15 cellular contexts compared by ENCODE assay signal in the genomic region with DNA sequence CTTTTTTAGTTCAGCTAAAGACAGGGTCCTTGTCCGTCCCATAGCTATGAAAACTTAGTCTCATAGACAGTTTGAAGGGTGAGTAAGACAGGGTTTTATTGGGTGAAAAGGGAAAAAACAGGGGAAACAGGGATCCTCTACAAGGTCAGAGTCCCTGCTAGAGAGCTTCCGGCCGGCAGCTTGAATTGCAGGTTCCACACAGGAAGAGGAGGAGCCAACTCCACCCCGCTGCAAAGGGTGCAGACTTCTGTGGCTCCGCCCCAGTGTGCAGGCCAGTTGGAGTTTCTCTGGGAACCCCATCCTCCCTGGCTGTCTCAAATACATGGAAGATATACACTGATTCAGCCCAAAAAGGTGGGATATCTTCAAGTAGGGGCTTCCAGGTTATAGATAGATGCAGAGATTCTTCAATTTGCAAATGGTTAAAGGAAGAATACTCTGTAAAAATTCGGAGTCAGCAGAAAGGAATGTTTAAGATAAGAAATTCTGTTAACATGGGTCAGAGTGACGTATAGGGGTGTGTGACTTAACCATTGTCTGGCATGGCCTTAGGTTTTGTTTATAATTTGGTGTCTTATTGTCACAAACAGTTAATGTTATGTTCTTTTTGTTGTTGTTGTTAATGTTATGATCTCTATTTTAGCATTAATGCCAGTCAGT. TPM values are rescaled to one million over a fixed set of nuclear protein-coding genes. Genes with fewer than 3 reads are reported as not detected.
DNase-seq lines count a peak whose midpoint lies in the region; ATAC-seq, FAIRE-seq and TF ChIP-seq lines count a peak whose summit lies in the region.
"Had no signal": no experiment of that assay in that cellular context is flagged by ENCODE, and none has a peak within 500 bp of the region (broad histone marks: within the 10 kb centered on the region; RNA-seq: fewer than 3 reads in every experiment).

No MANE protein-coding gene starts in this region.

- H3K36me3 ChIP-seq in A673 (ENCODE audit: insufficient read depth, low read length, poor library complexity, severe bottlenecking) (no peaks in the 10 kb centered on the region), mucosa of descending colon (ENCODE audit: low read depth) (no peaks in the 10 kb centered on the region)

- no peak for TF ChIP-seq CTCF in A673 (conservative IDR thresholded peaks at IDR 0.05; ENCODE audit: low read depth, low read length)
- no peak for TF ChIP-seq CTCF in glutamatergic neuron (IDR thresholded peaks at IDR 0.05; ENCODE audit: partially characterized antibody, unreplicated experiment)
- TF ChIP-seq CTCF in mucosa of descending colon (IDR thresholded peaks at IDR 0.05), result no peak

- DNase-seq in A673 (ENCODE audit: low spot score) (peak; percentile 27), H54 (ENCODE audit: insufficient read length, low spot score) (peak; percentile 64), RKO (ENCODE audit: low spot score) (peak; percentile 25), glutamatergic neuron (peak; percentile 28), GOT3 (lab: John Stamatoyannopoulos, UW) (no peak), mucosa of descending colon (no peak)
- DNase-seq in activated naive CD4-positive, alpha-beta T cell treated with anti-CD3 and anti-CD28 coated beads, Interleukin-2, amount 10 ng/mL, durations not matched to agents 7 days and 5 days, result no peak
- DNase-seq: activated CD4-positive, alpha-beta T cell treated with anti-CD3 and anti-CD28 coated beads for 4 hours; foreskin melanocyte; NCI-H1436 treated with DMSO at 0.1 percent for 48 hours had no signal

- no peaks in the 10 kb centered on the region for H3K27me3 Mint-ChIP-seq in glutamatergic neuron (ENCODE audit: unreplicated experiment)
- no peaks in the 10 kb centered on the region for H3K27me3 Mint-ChIP-seq in activated naive CD4-positive, alpha-beta T cell treated with anti-CD3 and anti-CD28 coated beads, Interleukin-2, amount 10 ng/mL, durations not matched to agents 7 days and 5 days

- peak; percentile 62 for FAIRE-seq in H54 (lab: Jason Lieb, UNC)

- H3K36me3 Mint-ChIP-seq in glutamatergic neuron (ENCODE audit: unreplicated experiment), result no peaks in the 10 kb centered on the region
- no peaks in the 10 kb centered on the region for H3K36me3 Mint-ChIP-seq in activated naive CD4-positive, alpha-beta T cell treated with anti-CD3 and anti-CD28 coated beads, Interleukin-2, amount 10 ng/mL, durations not matched to agents 7 days and 5 days
- H3K36me3 Mint-ChIP-seq: CD14-positive monocyte, memory B cell had no signal

- H3K4me3 Mint-ChIP-seq in glutamatergic neuron (ENCODE audit: unreplicated experiment), result no peak overlapping the region
- no peak overlapping the region for H3K4me3 Mint-ChIP-seq in activated naive CD4-positive, alpha-beta T cell treated with anti-CD3 and anti-CD28 coated beads, Interleukin-2, amount 10 ng/mL, durations not matched to agents 7 days and 5 days
- H3K4me3 Mint-ChIP-seq: CD14-positive monocyte; dendritic cell treated with granulocyte-macrophage colony-stimulating factor and Interleukin-4, amounts not matched to agents 40 ng/mL and 50 ng/mL, for 4 days; memory B cell had no signal

- TF ChIP-seq POLR2A in H54 (IDR thresholded peaks at IDR 0.05; ENCODE audit: low read depth, low read length), result no peak

- no peaks in the 10 kb centered on the region for H3K4me1 ChIP-seq in A673 (ENCODE audit: insufficient read depth, low read length, poor library complexity, severe bottlenecking)
- H3K4me1 ChIP-seq in mucosa of descending colon (ENCODE audit: low read depth), result no peaks in the 10 kb centered on the region

- ATAC-seq in GM21529 (IDR thresholded peaks at IDR 0.05; ENCODE audit: unreplicated experiment) (no peak), mucosa of descending colon (no peak)

- H3K27ac Mint-ChIP-seq in glutamatergic neuron (ENCODE audit: unreplicated experiment), result no peak overlapping the region
- H3K27ac Mint-ChIP-seq in activated naive CD4-positive, alpha-beta T cell treated with anti-CD3 and anti-CD28 coated beads, Interleukin-2, amount 10 ng/mL, durations not matched to agents 7 days and 5 days, result no peak overlapping the region
- H3K27ac Mint-ChIP-seq: CD14-positive monocyte; dendritic cell treated with granulocyte-macrophage colony-stimulating factor and Interleukin-4, amounts not matched to agents 40 ng/mL and 50 ng/mL, for 4 days; memory B cell had no signal

- H3K4me3 ChIP-seq in A673 (ENCODE audit: low read depth, low read length, poor library complexity, severe bottlenecking) (no peak overlapping the region), mucosa of descending colon (no peak overlapping the region)
- H3K4me3 ChIP-seq: SK-N-MC had no signal

- intact Hi-C loops in A673 (cut with micrococcal nuclease; ENCODE audit: unreplicated experiment), result no loop called here
- intact Hi-C loops in mucosa of descending colon (cut with DNase I, micrococcal nuclease), result no loop called here

- peaks cover 1% of the 10 kb centered on the region for H3K9me3 Mint-ChIP-seq in glutamatergic neuron (ENCODE audit: unreplicated experiment)
- H3K9me3 Mint-ChIP-seq in activated naive CD4-positive, alpha-beta T cell treated with anti-CD3 and anti-CD28 coated beads, Interleukin-2, amount 10 ng/mL, durations not matched to agents 7 days and 5 days, result no peaks in the 10 kb centered on the region
- H3K9me3 Mint-ChIP-seq: dendritic cell treated with granulocyte-macrophage colony-stimulating factor and Interleukin-4, amounts not matched to agents 40 ng/mL and 50 ng/mL, for 4 days had no signal

- no peaks in the 10 kb centered on the region for H3K27me3 ChIP-seq in A673 (replicated peaks; ENCODE audit: insufficient read depth, low read depth, low read length, poor library complexity)

- no TSS peak for BruUV-seq in A673 (replicated peaks; lab: Mats Ljungman, UMichigan)

- CTCF ChIA-PET in A673 (lab: Charles Lee), result no interaction called here
- CTCF ChIA-PET in activated naive CD4-positive, alpha-beta T cell treated with anti-CD3 and anti-CD28 coated beads, Interleukin-2, amount 10 ng/mL, durations not matched to agents 7 days and 5 days (lab: Charles Lee), result interaction anchor here (1.4 kb wide), 1 partner anchor 10 kb away, joined by 3 read pairs; no protein-coding TSS in a partner anchor

- POLR2A ChIA-PET in A673 (lab: Charles Lee; ENCODE audit: low non-redundant PET), result no interaction called here

- H3K4me1 Mint-ChIP-seq in glutamatergic neuron (ENCODE audit: low read depth, unreplicated experiment), result no peaks in the 10 kb centered on the region
- no peaks in the 10 kb centered on the region for H3K4me1 Mint-ChIP-seq in activated naive CD4-positive, alpha-beta T cell treated with anti-CD3 and anti-CD28 coated beads, Interleukin-2, amount 10 ng/mL, durations not matched to agents 7 days and 5 days
- H3K4me1 Mint-ChIP-seq: CD14-positive monocyte, memory B cell had no signal

- H3K27ac ChIP-seq in A673 (ENCODE audit: low read depth, low read length, poor library complexity, severe bottlenecking), result no peak overlapping the region
- H3K27ac ChIP-seq: SK-N-MC had no signal

- H3K9me3 ChIP-seq in A673 (ENCODE audit: low read depth, low read length, poor library complexity, severe bottlenecking), result no peaks in the 10 kb centered on the region
- no peaks in the 10 kb centered on the region for H3K9me3 ChIP-seq in mucosa of descending colon

RNA-seq across cellular contexts. Expression of gene HECW1, which starts 34.6 kb away (rescaled TPM):
- total RNA-seq in A673 (2021) (0.39 and 0.57 TPM in 2 replicates), glutamatergic neuron (ENCODE audit: unreplicated experiment) (68.7 TPM), mucosa of descending colon (1 to 10 TPM in 2 of 3 donors, under 1 TPM in 1; 0.76 to 1.6 (median 1.2) TPM)

Comparison
In these comparisons a context has a peak if more than half of its experiments do, and no peak if none do; other contexts are left out.
1. DNase-seq: peak in A673 (single experiment), H54 (single experiment), RKO (single experiment) and glutamatergic neuron (single experiment); none in activated naive CD4-positive, alpha-beta T cell treated with anti-CD3 and anti-CD28 coated beads, Interleukin-2, amount 10 ng/mL, durations not matched to agents 7 days and 5 days (single experiment), GOT3 (single experiment) and mucosa of descending colon (0 of 3).
2. RNA of gene HECW1, which starts 34.6 kb away (total RNA-seq): 68.7 TPM in glutamatergic neuron (single experiment); 0.76 to 1.6 TPM in mucosa of descending colon and 0.39 to 0.57 TPM in A673; every median in the first group is over 10 times any median in the second.